ENCODE assay signal across 1 cellular context in genomic region chr5:131899686-131900085, GRCh38.
TF ChIP-seq lines count a peak whose summit lies in the region.

No MANE protein-coding gene starts in this region.

TF ChIP-seq in HCT116, 20 proteins besides CTCF, POLR2A, EP300 and RAD21 (continued from another document):
- peak; percentile 48 for TF ChIP-seq REST (IDR thresholded peaks at IDR 0.05; ENCODE audit: low read depth)
